ENCODE assay signal across 18 cellular contexts in the genomic region with DNA sequence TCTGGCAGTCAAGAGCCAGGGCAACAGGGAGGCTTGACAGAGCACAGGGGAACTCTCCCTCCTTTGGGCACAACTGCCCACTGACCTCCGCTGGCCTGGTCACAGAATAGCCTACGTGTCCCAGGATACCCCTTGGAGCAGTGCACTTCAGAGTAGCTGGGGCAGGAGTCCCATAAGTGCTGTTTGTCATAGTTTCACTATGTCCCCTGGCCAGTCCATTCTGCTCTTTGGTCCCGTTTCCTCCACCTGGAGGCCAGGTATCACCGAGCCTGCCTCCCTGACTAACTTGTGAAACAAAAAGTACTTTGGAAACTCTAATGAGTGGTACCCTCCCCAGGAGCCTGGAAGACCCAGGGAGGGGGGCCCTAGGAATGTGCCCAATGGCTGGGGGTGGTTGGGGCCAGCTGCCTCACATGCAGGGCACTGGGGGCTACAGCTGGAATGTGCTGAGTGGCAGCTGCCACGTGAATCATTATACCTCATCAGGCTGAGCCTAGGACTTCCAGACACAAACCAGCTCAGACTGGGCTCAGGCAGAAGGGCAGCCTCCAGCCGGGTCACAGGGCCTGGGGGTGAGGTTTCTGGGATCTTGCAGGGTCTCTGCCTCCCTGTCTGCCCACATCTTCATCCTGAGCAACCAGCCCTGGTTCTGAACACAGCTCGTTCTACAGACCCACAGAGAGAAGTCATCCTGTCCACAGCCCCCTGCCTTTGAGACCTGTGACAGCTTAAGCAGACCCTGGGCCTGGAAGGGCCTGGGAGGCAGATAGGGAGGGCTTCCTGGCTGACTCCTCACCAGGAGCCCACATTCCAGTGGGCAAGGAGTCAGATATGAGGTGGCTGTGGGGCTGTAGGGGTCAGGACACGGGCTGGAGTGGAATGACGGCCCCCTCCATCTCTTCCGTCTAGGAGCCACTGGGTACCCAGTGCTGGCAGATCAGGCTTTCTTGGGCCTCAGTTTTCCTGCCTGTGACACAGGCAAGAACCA. TPM values are rescaled to one million over a fixed set of nuclear protein-coding genes. Genes with fewer than 3 reads are reported as not detected.
DNase-seq lines count a peak whose midpoint lies in the region; TF ChIP-seq lines count a peak whose summit lies in the region.
"Had no signal": no experiment of that assay in that cellular context is flagged by ENCODE, and none has a peak within 500 bp of the region (broad histone marks: within the 10 kb centered on the region; RNA-seq: fewer than 3 reads in every experiment).

No MANE protein-coding gene starts in this region.

- H3K9me2 ChIP-seq in hepatocyte (replicated peaks; ENCODE audit: insufficient read depth) (no peaks in the 10 kb centered on the region), MM.1S (replicated peaks; ENCODE audit: insufficient read depth, low read length) (no peaks in the 10 kb centered on the region)

- H3K4me1 ChIP-seq in BLaER1, result peaks cover 88% of the 10 kb centered on the region
- peaks cover 66% of the 10 kb centered on the region for H3K4me1 ChIP-seq in hepatocyte (ENCODE audit: insufficient read depth)
- H3K4me1 ChIP-seq in neuronal stem cell (ENCODE audit: control insufficient read depth in 2 of 2, insufficient read depth in 1 of 2, low read depth in 1 of 2, low read length in 2 of 2), result peaks cover 6 to 11% of the 10 kb centered on the region in 2 donors
- H3K4me1 ChIP-seq in prostate gland (replicated peaks), result no peaks in the 10 kb centered on the region
- no peaks in the 10 kb centered on the region for H3K4me1 ChIP-seq in MM.1S (ENCODE audit: low read length)

- H3K4ac ChIP-seq in neuronal stem cell (ENCODE audit: low read length), result peak overlapping the region; percentile 72

- peak overlapping the region; percentile 77 for H3K18ac ChIP-seq in neuronal stem cell (ENCODE audit: low read length)

- peak; percentile 33 for DNase-seq in M059J (ENCODE audit: low read depth)
- no peak for DNase-seq in hepatocyte (ENCODE audit: low spot score)
- no peak for DNase-seq in neuronal stem cell (ENCODE audit: low spot score)
- DNase-seq in amygdala (lab: John Stamatoyannopoulos, UW), result no peak
- no peak for DNase-seq in prostate gland (ENCODE audit: low spot score)
- DNase-seq in MM.1S, result no peak
- DNase-seq in NCI-H1694 treated with DMSO at 0.1 percent for 48 hours (lab: John Stamatoyannopoulos, UW), result no peak
- DNase-seq: COR-L47, DMS153, HCEC 1CT, NCI-H1436, NCI-H2081, NCI-H524, SHP77 had no signal

- intact Hi-C loops in prostate gland (cut with DNase I), result no loop called here

- H3F3A ChIP-seq in MM.1S (ENCODE audit: insufficient read depth, low read length), result no peaks in the 10 kb centered on the region

- H3K9ac ChIP-seq in BLaER1, result peak overlapping the region; percentile 64; the same call in 1 of the 2 replicates
- H3K9ac ChIP-seq in neuronal stem cell (ENCODE audit: low read depth, low read length, poor library complexity), result no peak overlapping the region
- H3K9ac ChIP-seq in MM.1S (ENCODE audit: low read length), result no peak overlapping the region

- TF ChIP-seq CTCF in hepatocyte (IDR thresholded peaks at IDR 0.05; ENCODE audit: poor library complexity), result no peak
- TF ChIP-seq CTCF in prostate gland (IDR thresholded peaks at IDR 0.05), result no peak
- TF ChIP-seq CTCF in MM.1S (IDR thresholded peaks at IDR 0.05; ENCODE audit: low read length), result no peak

- H4K91ac ChIP-seq in neuronal stem cell (ENCODE audit: low read depth, low read length, poor library complexity), result no peak overlapping the region

- WGBS in hepatocyte (ENCODE audit: low lambda C conversion rate, missing lambda C conversion rate), result 76% methylated on average over 10 of the region's 10 CpGs
- WGBS in neuronal stem cell (ENCODE audit: extremely low coverage in 2 of 2, insufficient read length in 2 of 2, insufficient replicate concordance in 1 of 2), 2 donors, result no CpG with 5 or more reads among the region's 10 CpGs
- 91% methylated on average over 10 of the region's 10 CpGs for WGBS in prostate gland

- H3K9me3 ChIP-seq in BLaER1 (no peaks in the 10 kb centered on the region), hepatocyte (ENCODE audit: low read depth) (no peaks in the 10 kb centered on the region), neuronal stem cell (replicated peaks in 1 of 2; ENCODE audit: control insufficient read depth in 2 of 2, insufficient read depth in 1 of 2, low read depth in 1 of 2, low read length in 2 of 2) (peaks cover 0 to 2% of the 10 kb centered on the region in 2 donors), prostate gland (no peaks in the 10 kb centered on the region), MM.1S (replicated peaks; ENCODE audit: insufficient read depth, low read length) (no peaks in the 10 kb centered on the region)

- peak overlapping the region; percentile 74 for H2BK120ac ChIP-seq in neuronal stem cell (ENCODE audit: low read depth, low read length)

- H2AK5ac ChIP-seq in neuronal stem cell (ENCODE audit: low read depth, low read length), result peak overlapping the region; percentile 69

- peak overlapping the region; percentile 84 for H3K14ac ChIP-seq in neuronal stem cell (ENCODE audit: low read length)

- H2BK5ac ChIP-seq in neuronal stem cell (ENCODE audit: low read length), result peak overlapping the region; percentile 27

- H3K4me3 ChIP-seq in BLaER1, result no peak overlapping the region
- no peak overlapping the region for H3K4me3 ChIP-seq in hepatocyte
- H3K4me3 ChIP-seq in neuronal stem cell (ENCODE audit: low read length in 2 of 2), result no peak overlapping the region
- H3K4me3 ChIP-seq in prostate gland, result no peak overlapping the region
- no peak overlapping the region for H3K4me3 ChIP-seq in MM.1S (ENCODE audit: low read length)
- H3K4me3 ChIP-seq: K562 had no signal

- TF ChIP-seq POLR2A in prostate gland (IDR thresholded peaks at IDR 0.05), result no peak

- peak overlapping the region; percentile 94 for H2BK15ac ChIP-seq in neuronal stem cell (ENCODE audit: low read length)

- 0 out of 2 replicates have a peak, but pooled peaks cover 4% of the 10 kb centered on the region for H4K20me1 ChIP-seq in BLaER1
- no peaks in the 10 kb centered on the region for H4K20me1 ChIP-seq in hepatocyte (ENCODE audit: insufficient read depth, poor library complexity, severe bottlenecking)
- H4K20me1 ChIP-seq in MM.1S (ENCODE audit: insufficient read depth, low read length), result no peaks in the 10 kb centered on the region

- H3K4me2 ChIP-seq in BLaER1 (peak overlapping the region; percentile 83), hepatocyte (no peak overlapping the region), neuronal stem cell (ENCODE audit: insufficient read depth, low read length, poor library complexity, severe bottlenecking) (no peak overlapping the region), MM.1S (ENCODE audit: low read depth, low read length) (no peak overlapping the region)

- H4K8ac ChIP-seq in neuronal stem cell (ENCODE audit: low read depth, low read length), result no peak overlapping the region

- H3K23ac ChIP-seq in neuronal stem cell (ENCODE audit: low read depth, low read length, poor library complexity), result no peak overlapping the region

- H3K36me3 ChIP-seq in BLaER1 (no peaks in the 10 kb centered on the region), hepatocyte (replicated peaks; ENCODE audit: insufficient read depth, low read depth) (no peaks in the 10 kb centered on the region), neuronal stem cell (replicated peaks in 1 of 2; ENCODE audit: control insufficient read depth in 2 of 2, insufficient read depth in 2 of 2, low read length in 2 of 2) (no peaks in the 10 kb centered on the region), prostate gland (no peaks in the 10 kb centered on the region), MM.1S (replicated peaks; ENCODE audit: insufficient read depth, low read length) (no peaks in the 10 kb centered on the region)

- no peaks in the 10 kb centered on the region for H3K79me1 ChIP-seq in neuronal stem cell (ENCODE audit: low read depth, low read length)

- peaks cover 9% of the 10 kb centered on the region for H3K79me2 ChIP-seq in hepatocyte
- no peaks in the 10 kb centered on the region for H3K79me2 ChIP-seq in MM.1S (ENCODE audit: low read length)

- peak overlapping the region; percentile 73 for H3K27ac ChIP-seq in BLaER1
- peak overlapping the region; percentile 60 for H3K27ac ChIP-seq in hepatocyte
- H3K27ac ChIP-seq in neuronal stem cell (replicated peaks; ENCODE audit: low read length), result no peak overlapping the region
- H3K27ac ChIP-seq in prostate gland, result no peak overlapping the region
- no peak overlapping the region for H3K27ac ChIP-seq in MM.1S (ENCODE audit: low read length)
- H3K27ac ChIP-seq: HL-60 had no signal

- H3K27me3 ChIP-seq in BLaER1 (peaks cover 25% of the 10 kb centered on the region), hepatocyte (peaks cover 12% of the 10 kb centered on the region), neuronal stem cell (ENCODE audit: control insufficient read depth in 3 of 3, insufficient read depth in 3 of 3, low read depth in 1 of 3, low read length in 3 of 3) (peaks cover 7 to 92% (median 18%) of the 10 kb centered on the region in 3 experiments), prostate gland (replicated peaks; ENCODE audit: insufficient read depth) (peaks cover 2% of the 10 kb centered on the region), MM.1S (replicated peaks; ENCODE audit: insufficient read depth, low read length) (peaks cover 14% of the 10 kb centered on the region)

- peak overlapping the region; percentile 77 for H2BK12ac ChIP-seq in neuronal stem cell (ENCODE audit: low read length)

- H2AFZ ChIP-seq in hepatocyte, result no peak overlapping the region
- H2AFZ ChIP-seq in neuronal stem cell (ENCODE audit: low read length), result peak overlapping the region; percentile 26
- no peak overlapping the region for H2AFZ ChIP-seq in MM.1S (ENCODE audit: low read length)

RNA-seq across cellular contexts. Expression of a gene that starts 0.9 kb away (rescaled TPM):
- 0.49 and 1.4 TPM in 2 replicates for total RNA-seq in M059J (2014; rRNA removed; shearing (Covaris generic))
- total RNA-seq in hepatocyte (13.9 and 14.5 TPM in 2 replicates), prostate gland (10 to 100 TPM in 1 of 2 donors, 1 to 10 TPM in 1; 1.3 to 10.8 TPM)
- 29.4 and 31.0 TPM in 2 replicates for polyA plus RNA-seq in hepatocyte
- polyA plus RNA-seq in neuronal stem cell (2013, experiment 1 of 2), result 2.2 TPM
- polyA plus RNA-seq in neuronal stem cell (2013, experiment 2 of 2), result 2.6 TPM
- total RNA-seq: K562 had no signal
- polyA plus RNA-seq: K562 had no signal

RNA-seq across cellular contexts. Expression of a gene that starts 13.4 kb away (rescaled TPM):
- total RNA-seq in M059J (2014; rRNA removed; shearing (Covaris generic)), result 2.6 TPM in 1 of 2 replicates, not detected in the other
- total RNA-seq in hepatocyte (5.8 and 9.5 TPM in 2 replicates), prostate gland (1 to 10 TPM in 1 of 2 donors, not detected in 1; 1.9 TPM)
- 7.4 and 9.7 TPM in 2 replicates for polyA plus RNA-seq in hepatocyte
- 0.26 TPM for polyA plus RNA-seq in neuronal stem cell (2013, experiment 1 of 2)
- 0.25 TPM for polyA plus RNA-seq in neuronal stem cell (2013, experiment 2 of 2)
- total RNA-seq: A673 had no signal

Comparison
In these comparisons a context has a peak if more than half of its experiments do, and no peak if none do; other contexts are left out.
1. H3K27ac ChIP-seq: peak in BLaER1 (single experiment) and hepatocyte (single experiment); none in neuronal stem cell (single experiment), prostate gland (0 of 2) and MM.1S (single experiment).